31 cellular contexts compared by ENCODE assay signal in genomic region chr6:114830515-114830914, GRCh38.
DNase-seq lines count a peak whose midpoint lies in the region; ATAC-seq and TF ChIP-seq lines count a peak whose summit lies in the region.
"Had no signal": no experiment of that assay in that cellular context is flagged by ENCODE, and none has a peak within 500 bp of the region (broad histone marks: within the 10 kb centered on the region; RNA-seq: fewer than 3 reads in every experiment).

No MANE protein-coding gene starts in this region.

- no peak overlapping the region for H3K9ac ChIP-seq in SK-N-SH
- H3K9ac ChIP-seq: BLaER1; BLaER1 treated with 17β-estradiol and CSF1 and Interleukin-3, amounts not matched to agents 10 nM and 100 nM had no signal

- no peak for TF ChIP-seq RAD21 in SK-N-SH (IDR thresholded peaks at IDR 0.05; ENCODE audit: low read length)

- H3K36me3 ChIP-seq in SK-N-SH (replicated peaks in 1 of 2; ENCODE audit: control insufficient read depth in 1 of 2, insufficient read depth in 2 of 2, low read length in 1 of 2), result no peaks in the 10 kb centered on the region
- H3K36me3 ChIP-seq: BE2C; BLaER1; BLaER1 treated with 17β-estradiol and CSF1 and Interleukin-3, amounts not matched to agents 10 nM and 100 nM had no signal

- TF ChIP-seq EP300 in SK-N-SH (IDR thresholded peaks at IDR 0.05; ENCODE audit: borderline replicate concordance in 1 of 2, low read depth in 1 of 2, low read length in 1 of 2), result no peak; a peak in 1 of 4 replicates

- no peak overlapping the region for H3K4me2 ChIP-seq in SK-N-SH
- H3K4me2 ChIP-seq: A549; BLaER1; BLaER1 treated with 17β-estradiol and CSF1 and Interleukin-3, amounts not matched to agents 10 nM and 100 nM had no signal

- H3K27ac ChIP-seq in SK-N-SH (ENCODE audit: low read depth in 2 of 2, low read length in 1 of 2), result no peak overlapping the region
- H3K27ac ChIP-seq: 22Rv1; A549; BLaER1; BLaER1 treated with 17β-estradiol and CSF1 and Interleukin-3, amounts not matched to agents 10 nM and 100 nM; C4-2B had no signal

- no peaks in the 10 kb centered on the region for H3K79me2 ChIP-seq in SK-N-SH (ENCODE audit: insufficient read depth)

- no peak overlapping the region for H3K4me3 ChIP-seq in SK-N-SH (ENCODE audit: low read depth in 2 of 2, low read length in 1 of 2)
- H3K4me3 ChIP-seq: A549; BLaER1; BLaER1 treated with 17β-estradiol and CSF1 and Interleukin-3, amounts not matched to agents 10 nM and 100 nM had no signal

- POLR2A ChIA-PET in SK-N-SH (lab: Yijun Ruan, JAX), result no interaction called here

- no peaks in the 10 kb centered on the region; a peak in 1 of 4 replicates for H3K4me1 ChIP-seq in SK-N-SH (ENCODE audit: control insufficient read depth in 1 of 2, insufficient read depth in 2 of 2, low read depth in 1 of 2, low read length in 1 of 2)
- H3K4me1 ChIP-seq: A549; BLaER1; BLaER1 treated with 17β-estradiol and CSF1 and Interleukin-3, amounts not matched to agents 10 nM and 100 nM had no signal

- 9% methylated on average over 1 of the region's 1 CpG for WGBS in SK-N-SH (ENCODE audit: low lambda C conversion rate)

- no peaks in the 10 kb centered on the region for H3K27me3 ChIP-seq in SK-N-SH (ENCODE audit: insufficient read depth)
- H3K27me3 ChIP-seq: BE2C; BLaER1; BLaER1 treated with 17β-estradiol and CSF1 and Interleukin-3, amounts not matched to agents 10 nM and 100 nM had no signal

- H3F3A ChIP-seq in SK-N-SH (replicated peaks; ENCODE audit: insufficient read depth), result no peaks in the 10 kb centered on the region

- H3K9me3 ChIP-seq in SK-N-SH, result no peaks in the 10 kb centered on the region
- H3K9me3 ChIP-seq: A549; BE2C; BLaER1; BLaER1 treated with 17β-estradiol and CSF1 and Interleukin-3, amounts not matched to agents 10 nM and 100 nM; Caco-2 had no signal

- TF ChIP-seq CTCF in SK-N-SH (IDR thresholded peaks at IDR 0.05), result no peak

- H3K9me2 ChIP-seq in SK-N-SH, result no peaks in the 10 kb centered on the region

- CTCF ChIA-PET in SK-N-SH (lab: Yijun Ruan, JAX), result interaction anchor here (0.6 to 1.2 kb wide), 2 partner anchors 21 to 1271 kb away, joined by 3 read pairs; no protein-coding TSS in a partner anchor

- H2AFZ ChIP-seq in SK-N-SH (ENCODE audit: low read depth), result no peak overlapping the region

- no peak for ATAC-seq in SK-N-SH treated with all-trans-retinoic acid at 6 μM for 48 hours
- no peak for ATAC-seq in HG03045 (IDR thresholded peaks at IDR 0.05; ENCODE audit: unreplicated experiment)
- ATAC-seq: A549; CD8-positive, alpha-beta T cell had no signal

- DNase-seq in SK-N-DZ (ENCODE audit: low spot score), result peak; percentile 77
- peak; percentile 2 for DNase-seq in SK-N-SH
- no peak for DNase-seq in stimulated activated CD4-positive, alpha-beta T cell treated with anti-CD3 and anti-CD28 coated beads, Interleukin-2, amount 100 ng/mL, for 24 hours
- no peak for DNase-seq in NCI-H510A (lab: John Stamatoyannopoulos, UW)
- DNase-seq: 8988T; ACHN; AML-193; BE2C; C1 segment of cervical spinal cord; Caco-2; Calu3; CD4-positive, alpha-beta memory T cell; CD4-positive, alpha-beta T cell; CD4-positive, CD25-positive, alpha-beta regulatory T cell; CD8-positive, alpha-beta memory T cell; CD8-positive, alpha-beta T cell; COR-L47; DMS 273 treated with DMSO at 0.1 percent for 48 hours; DMS153; DMS53; DMS79; DMS79 treated with DMSO at 0.1 percent for 48 hours; DND-41; EL had no signal

- no peaks in the 10 kb centered on the region for H4K20me1 ChIP-seq in SK-N-SH (ENCODE audit: insufficient read depth)
- H4K20me1 ChIP-seq: BLaER1; BLaER1 treated with 17β-estradiol and CSF1 and Interleukin-3, amounts not matched to agents 10 nM and 100 nM had no signal

TF ChIP-seq in SK-N-SH, 30 proteins besides CTCF, POLR2A, EP300 and RAD21:
- TF ChIP-seq MAX (IDR thresholded peaks at IDR 0.05; ENCODE audit: low read depth) (no peak), GATA2 (CRISPR knock-in tag; IDR thresholded peaks at IDR 0.05) (peak; percentile 68)

TF ChIP-seq in SK-N-SH treated with all-trans-retinoic acid at 6 μM for 48 hours, 23 proteins besides CTCF, POLR2A, EP300 and RAD21:
- TF ChIP-seq TSHZ2 (CRISPR knock-in tag; IDR thresholded peaks at IDR 0.05) (peak; percentile 64; the same call in 1 of the 2 replicates), TCF4 (CRISPR knock-in tag; IDR thresholded peaks at IDR 0.05; ENCODE audit: borderline replicate concordance) (peak; percentile 54), TOX (CRISPR knock-in tag; IDR thresholded peaks at IDR 0.05; ENCODE audit: borderline replicate concordance) (no peak), ISL1 (CRISPR knock-in tag; IDR thresholded peaks at IDR 0.05) (peak; percentile 74)

Comparison
In these comparisons a context has a peak if more than half of its experiments do, and no peak if none do; other contexts are left out.
1. DNase-seq: peak in SK-N-DZ (single experiment) and SK-N-SH (single experiment); none in stimulated activated CD4-positive, alpha-beta T cell treated with anti-CD3 and anti-CD28 coated beads, Interleukin-2, amount 100 ng/mL, for 24 hours (0 of 2) and NCI-H510A (single experiment).